Comparison of ENCODE assay signal across 8 cellular contexts in genomic region chr18:72652990-72653593, GRCh38.
DNase-seq lines count a peak whose midpoint lies in the region; ATAC-seq and TF ChIP-seq lines count a peak whose summit lies in the region.

No MANE protein-coding gene starts in this region.

- H3K36me3 ChIP-seq in cardiac muscle cell = no peaks in the 10 kb centered on the region

- H2BK15ac ChIP-seq in H9 (ENCODE audit: low read depth, low read length) = no peak overlapping the region

- no peak overlapping the region for H2BK20ac ChIP-seq in H9 (ENCODE audit: low read depth, low read length, poor library complexity, severe bottlenecking)

- no peak overlapping the region for H3T11ph ChIP-seq in H9 (ENCODE audit: low read length)

- H4K20me1 ChIP-seq in H9 (ENCODE audit: control insufficient read depth, insufficient read depth, insufficient read length) = no peaks in the 10 kb centered on the region

- no peak overlapping the region for H2BK5ac ChIP-seq in H9 (ENCODE audit: insufficient read length, low read length)

- H3K14ac ChIP-seq in H9 (ENCODE audit: insufficient read depth, low read length) = no peak overlapping the region

- DNase-seq in cardiac muscle cell (ENCODE audit: low read depth in 1 of 2, low spot score in 1 of 2) = peak in 1 of 2 donors; percentile 49
- no peak for DNase-seq in cardiac septum (ENCODE audit: low spot score)
- DNase-seq in H9 = peak; percentile 71
- DNase-seq in activated CD4-positive, alpha-beta T cell treated with anti-CD3 and anti-CD28 coated beads for 36 hours = peak; percentile 72
- peak; percentile 4 for DNase-seq in iris pigment epithelial cell (ENCODE audit: low read depth)
- peak; percentile 60 for DNase-seq in superior temporal gyrus (ENCODE audit: extremely low spot score)
- DNase-seq in NOMO-1 (lab: John Stamatoyannopoulos, UW; ENCODE audit: unreplicated experiment in 2 of 2) = no peak

- no peak overlapping the region for H3K4me3 ChIP-seq in cardiac muscle cell

- H3K4me1 ChIP-seq in cardiac muscle cell (ENCODE audit: low read depth) (no peaks in the 10 kb centered on the region), H9 (ENCODE audit: insufficient read depth, low read length) (no peaks in the 10 kb centered on the region)

- no peak overlapping the region for H4K5ac ChIP-seq in H9 (ENCODE audit: insufficient read length, low read depth, low read length)

- TF ChIP-seq CTCF in cardiac muscle cell (IDR thresholded peaks at IDR 0.05; ENCODE audit: low read depth, low read length) (peak; percentile 11), H9 (conservative IDR thresholded peaks at IDR 0.05) (peak; percentile 75), LNCAP (IDR thresholded peaks at IDR 0.05) (peak; percentile 80)

- no peak overlapping the region for H2BK12ac ChIP-seq in H9 (ENCODE audit: insufficient read length, low read depth, low read length)

- H3K27ac ChIP-seq in cardiac muscle cell = no peak overlapping the region
- no peak overlapping the region for H3K27ac ChIP-seq in H9 (ENCODE audit: insufficient read length, low read depth, low read length)

- H2BK120ac ChIP-seq in H9 (ENCODE audit: low read depth, low read length, poor library complexity, severe bottlenecking) = no peak overlapping the region

- no CpG with 5 or more reads among the region's 3 CpGs for WGBS in H9 (ENCODE audit: extremely low coverage, insufficient read length, low lambda C conversion rate)

- H3K23me2 ChIP-seq in H9 (ENCODE audit: insufficient read length, low read depth, low read length, poor library complexity, severe bottlenecking) = no peaks in the 10 kb centered on the region

- H3K4me2 ChIP-seq in H9 (ENCODE audit: insufficient read depth, insufficient read length, low read length) = no peak overlapping the region

- no peak overlapping the region for H2AFZ ChIP-seq in H9 (ENCODE audit: low read length)

- H3K4me3 Mint-ChIP-seq in H9 = no peak overlapping the region
- H3K4me3 Mint-ChIP-seq in activated CD4-positive, alpha-beta T cell treated with anti-CD3 and anti-CD28 coated beads for 36 hours = no peak overlapping the region

- no peak overlapping the region for H3K18ac ChIP-seq in H9 (ENCODE audit: insufficient read length, low read depth, low read length)

- H3K27me3 ChIP-seq in cardiac muscle cell (no peaks in the 10 kb centered on the region), H9 (ENCODE audit: insufficient read depth, low read length) (no peaks in the 10 kb centered on the region)

- no peak overlapping the region for H3K4ac ChIP-seq in H9 (ENCODE audit: low read depth, low read length)

- POLR2A ChIA-PET in activated CD4-positive, alpha-beta T cell treated with anti-CD3 and anti-CD28 coated beads for 36 hours (lab: Charles Lee) = interaction anchor here (0.6 kb wide), 1 partner anchor 1110 kb away, joined by 3 read pairs; no protein-coding TSS in a partner anchor

- intact Hi-C loops in cardiac septum (cut with DNase I) = no loop called here
- intact Hi-C loops in activated CD4-positive, alpha-beta T cell treated with anti-CD3 and anti-CD28 coated beads for 36 hours (cut with DNase I, micrococcal nuclease) = loop anchor here (1.0 to 5.0 kb wide), 2 partner anchors 19 to 1189 kb away; no protein-coding TSS in a partner anchor

- H3K79me1 ChIP-seq in H9 (ENCODE audit: insufficient read depth, low read depth, low read length, poor library complexity, severe bottlenecking) = no peaks in the 10 kb centered on the region

- H3K23ac ChIP-seq in H9 (ENCODE audit: insufficient read length, low read depth, low read length) = no peak overlapping the region

- no peak overlapping the region for H3K56ac ChIP-seq in H9 (ENCODE audit: insufficient read length, low read depth, low read length)

- H3K36me3 Mint-ChIP-seq in H9 (ENCODE audit: insufficient read depth in 1 of 3, low read depth in 3 of 3) = peaks cover 0 to 4% (median 0%) of the 10 kb centered on the region in 3 experiments; a peak in 2 of 7 replicates
- no peaks in the 10 kb centered on the region for H3K36me3 Mint-ChIP-seq in activated CD4-positive, alpha-beta T cell treated with anti-CD3 and anti-CD28 coated beads for 36 hours (ENCODE audit: low read depth)

- H3K9me3 Mint-ChIP-seq in H9 = peaks cover 5 to 7% of the 10 kb centered on the region in 2 experiments; a peak in 4 of 5 replicates
- H3K9me3 Mint-ChIP-seq in activated CD4-positive, alpha-beta T cell treated with anti-CD3 and anti-CD28 coated beads for 36 hours (ENCODE audit: low read depth) = no peaks in the 10 kb centered on the region

- H3K9me3 ChIP-seq in cardiac muscle cell (ENCODE audit: low read depth) (no peaks in the 10 kb centered on the region), H9 (ENCODE audit: control insufficient read depth, low read depth, low read length) (no peaks in the 10 kb centered on the region)

- H2AK5ac ChIP-seq in H9 (ENCODE audit: insufficient read length, low read length) = no peak overlapping the region

- CTCF ChIA-PET in activated CD4-positive, alpha-beta T cell treated with anti-CD3 and anti-CD28 coated beads for 36 hours (lab: Charles Lee) = interaction anchor here (0.6 to 1.3 kb wide), 6 partner anchors 8 to 1377 kb away, joined by 3 to 12 read pairs (median 3); no protein-coding TSS in a partner anchor

- H3K9ac ChIP-seq in H9 (ENCODE audit: extremely low read depth, insufficient read length, low read length) = no peak overlapping the region

- no peak overlapping the region for H3K27ac Mint-ChIP-seq in H9
- no peak overlapping the region for H3K27ac Mint-ChIP-seq in activated CD4-positive, alpha-beta T cell treated with anti-CD3 and anti-CD28 coated beads for 36 hours

- ATAC-seq in activated CD4-positive, alpha-beta T cell treated with anti-CD3 and anti-CD28 coated beads for 36 hours = peak; percentile 64

- no peak overlapping the region for H4K91ac ChIP-seq in H9 (ENCODE audit: insufficient read length, low read depth, low read length)

- no peaks in the 10 kb centered on the region for H3K4me1 Mint-ChIP-seq in H9
- H3K4me1 Mint-ChIP-seq in activated CD4-positive, alpha-beta T cell treated with anti-CD3 and anti-CD28 coated beads for 36 hours = no peaks in the 10 kb centered on the region

- no peaks in the 10 kb centered on the region for H3K79me2 ChIP-seq in H9 (ENCODE audit: insufficient read depth, low read length)

- H4K8ac ChIP-seq in H9 (replicated peaks; ENCODE audit: insufficient read length, low read depth, low read length) = no peak overlapping the region

- peaks cover 4% of the 10 kb centered on the region for H3K27me3 Mint-ChIP-seq in H9 (ENCODE audit: low read depth)
- H3K27me3 Mint-ChIP-seq in activated CD4-positive, alpha-beta T cell treated with anti-CD3 and anti-CD28 coated beads for 36 hours = peaks cover 2% of the 10 kb centered on the region

Comparison
In these comparisons a context has a peak if more than half of its experiments do, and no peak if none do; other contexts are left out.
1. DNase-seq: peak in H9 (single experiment), activated CD4-positive, alpha-beta T cell treated with anti-CD3 and anti-CD28 coated beads for 36 hours (single experiment), iris pigment epithelial cell (single experiment) and superior temporal gyrus (single experiment); none in cardiac septum (single experiment) and NOMO-1 (0 of 2).
2. CTCF ChIP-seq: peak in every context shown above with its lines; median percentile 80 in LNCAP; 75 in H9; 11 in cardiac muscle cell.